In genomic region chr9:121927081-121927480, GRCh38 we compare ENCODE assay signal across 15 cellular contexts.
A peak's percentile ranks its signal among the peaks of the same experiment; 100 is the strongest.
DNase-seq lines count a peak whose midpoint lies in the region; TF ChIP-seq lines count a peak whose summit lies in the region.
"Had no signal": no experiment of that assay in that cellular context is flagged by ENCODE, and none has a peak within 500 bp of the region (broad histone marks: within the 10 kb centered on the region; RNA-seq: fewer than 3 reads in every experiment).

No MANE protein-coding gene starts in this region.

- H3K4me1 ChIP-seq in BLaER1 treated with 17β-estradiol and CSF1 and Interleukin-3, amounts not matched to agents 10 nM and 100 nM = peaks cover 0 to 21% (median 13%) of the 10 kb centered on the region in 10 experiments; a peak in 15 of 20 replicates
- H3K4me1 ChIP-seq in OCI-LY1 (ENCODE audit: insufficient read depth, low read length, severe bottlenecking) = peaks cover 85% of the 10 kb centered on the region
- H3K4me1 ChIP-seq: Caco-2 had no signal

- peak overlapping the region in 6 of 11 experiments; percentile 47 to 72 (median 62); a peak in 9 of 22 replicates for H3K4me2 ChIP-seq in BLaER1 treated with 17β-estradiol and CSF1 and Interleukin-3, amounts not matched to agents 10 nM and 100 nM
- H3K4me2 ChIP-seq in OCI-LY1 (ENCODE audit: low read length) = no peak overlapping the region
- H3K4me2 ChIP-seq: GM23338 had no signal

- no peak overlapping the region for H2AFZ ChIP-seq in OCI-LY1 (ENCODE audit: low read length)
- H2AFZ ChIP-seq: GM23338 had no signal

- no peaks in the 10 kb centered on the region for H3K36me3 ChIP-seq in BLaER1 treated with 17β-estradiol and CSF1 and Interleukin-3, amounts not matched to agents 10 nM and 100 nM
- no peaks in the 10 kb centered on the region for H3K36me3 ChIP-seq in OCI-LY1 (ENCODE audit: insufficient read depth, low read length)

- H3F3A ChIP-seq in OCI-LY1 (ENCODE audit: insufficient read depth, low read length) = no peaks in the 10 kb centered on the region; the same call in 1 of the 2 replicates

- H3K9me2 ChIP-seq in OCI-LY1 (ENCODE audit: low read depth, low read length) = no peaks in the 10 kb centered on the region

- 0 out of 22 replicates have a peak, but pooled peaks cover 0 to 8% (median 0%) of the 10 kb centered on the region in 11 experiments for H3K27me3 ChIP-seq in BLaER1 treated with 17β-estradiol and CSF1 and Interleukin-3, amounts not matched to agents 10 nM and 100 nM
- no peaks in the 10 kb centered on the region for H3K27me3 ChIP-seq in OCI-LY1 (ENCODE audit: insufficient read depth, low read length)
- no peaks in the 10 kb centered on the region for H3K27me3 ChIP-seq in dorsolateral prefrontal cortex

- H3K9ac ChIP-seq in BLaER1 treated with 17β-estradiol and CSF1 and Interleukin-3, amounts not matched to agents 10 nM and 100 nM = no peak overlapping the region
- H3K9ac ChIP-seq in OCI-LY1 (ENCODE audit: low read length) = no peak overlapping the region; the same call in 1 of the 2 replicates

- H3K9me3 ChIP-seq in BLaER1 treated with 17β-estradiol and CSF1 and Interleukin-3, amounts not matched to agents 10 nM and 100 nM (replicated peaks in 1 of 11) = no peaks in the 10 kb centered on the region
- no peaks in the 10 kb centered on the region for H3K9me3 ChIP-seq in OCI-LY1 (ENCODE audit: low read length)
- H3K9me3 ChIP-seq: Caco-2 had no signal

- H4K20me1 ChIP-seq in BLaER1 treated with 17β-estradiol and CSF1 and Interleukin-3, amounts not matched to agents 10 nM and 100 nM = no peaks in the 10 kb centered on the region
- H4K20me1 ChIP-seq in OCI-LY1 (ENCODE audit: insufficient read depth, low read length) = no peaks in the 10 kb centered on the region

- intact Hi-C loops in dorsolateral prefrontal cortex (cut with DNase I) = no loop called here

- TF ChIP-seq CTCF in OCI-LY1 (IDR thresholded peaks at IDR 0.05; ENCODE audit: low read length) (no peak), dorsolateral prefrontal cortex (IDR thresholded peaks at IDR 0.05 in 54 of 56, conservative IDR thresholded peaks at IDR 0.05 in 2 of 56; ENCODE audit: low read depth in 1 of 56, partially characterized antibody in 56 of 56) (no peak)

- no peak overlapping the region for H3K4me3 ChIP-seq in BLaER1 treated with 17β-estradiol and CSF1 and Interleukin-3, amounts not matched to agents 10 nM and 100 nM
- H3K4me3 ChIP-seq in OCI-LY1 (ENCODE audit: low read depth, low read length, poor library complexity, severe bottlenecking) = no peak overlapping the region
- H3K4me3 ChIP-seq in dorsolateral prefrontal cortex = no peak overlapping the region
- H3K4me3 ChIP-seq: GM23338 had no signal

- no peak overlapping the region for H3K27ac ChIP-seq in BLaER1 treated with 17β-estradiol and CSF1 and Interleukin-3, amounts not matched to agents 10 nM and 100 nM
- H3K27ac ChIP-seq in OCI-LY1 (ENCODE audit: low read depth, low read length, poor library complexity, severe bottlenecking) (peak overlapping the region; percentile 74), dorsolateral prefrontal cortex (peak overlapping the region in 34 of 59 donors; percentile 8 to 74 (median 46)), temporal lobe (ENCODE audit: low read depth, low read length) (peak overlapping the region; percentile 1)
- H3K27ac ChIP-seq: C4-2B had no signal

- no peaks in the 10 kb centered on the region for H3K79me2 ChIP-seq in OCI-LY1 (ENCODE audit: insufficient read depth, low read length)

- DNase-seq in dorsolateral prefrontal cortex (no peak), NCI-H774 (lab: John Stamatoyannopoulos, UW) (no peak), retina (no peak), NCI-H2171 (lab: John Stamatoyannopoulos, UW) (no peak)
- DNase-seq: Caco-2; CD4-positive, CD25-positive, alpha-beta regulatory T cell; CD8-positive, alpha-beta T cell; DMS153; GF-D8; H9 had no signal

Comparison
In these comparisons a context has a peak if more than half of its experiments do, and no peak if none do; other contexts are left out.
1. H3K27ac ChIP-seq: peak in OCI-LY1 (single experiment), dorsolateral prefrontal cortex (34 of 59) and temporal lobe (single experiment); none in BLaER1 treated with 17β-estradiol and CSF1 and Interleukin-3, amounts not matched to agents 10 nM and 100 nM (0 of 11).